Comparison of ENCODE assay signal across 13 cellular contexts in genomic region chr10:51129946-51130554, GRCh38. TPM values are rescaled to one million over a fixed set of nuclear protein-coding genes. Genes with fewer than 3 reads are reported as not detected.
"Had no signal": no experiment of that assay in that cellular context is flagged by ENCODE, and none has a peak within 500 bp of the region (broad histone marks: within the 10 kb centered on the region; RNA-seq: fewer than 3 reads in every experiment).

No MANE protein-coding gene starts in this region.

- ATAC-seq: gastrocnemius medialis; heart right ventricle; mucosa of descending colon; naive thymus-derived CD4-positive, alpha-beta T cell; stimulated activated memory B cell treated with anti-CD40 and anti-IgM and Interleukin-4, amounts not matched to agents 10 μg/mL and 1 μg/mL and 100 μg/mL, for 72 hours; T-helper 17 cell had no signal

- H3K4me3 ChIP-seq: cardiac muscle cell, gastrocnemius medialis, heart right ventricle, mucosa of descending colon had no signal

- H3K27ac ChIP-seq: cardiac muscle cell, gastrocnemius medialis, heart right ventricle, WERI-Rb-1 had no signal

- H3K4me1 ChIP-seq: gastrocnemius medialis, heart right ventricle had no signal

- H3K36me3 ChIP-seq: cardiac muscle cell, gastrocnemius medialis, heart right ventricle, WERI-Rb-1 had no signal

- DNase-seq: activated CD4-positive, alpha-beta T cell treated with anti-CD3 and anti-CD28 coated beads, Interleukin-2, amount 50 U/mL, for 48 hours; activated effector memory CD4-positive, alpha-beta T cell treated with Interleukin-2 at 50 U/mL for 16 hours; activated naive CD4-positive, alpha-beta T cell treated with anti-CD3 and anti-CD28 coated beads, Interleukin-2, amount 50 U/mL, for 16 hours; activated T-cell treated with anti-CD3 and anti-CD28 coated beads, Interleukin-2, amount 50 U/mL, for 24 hours; gastrocnemius medialis; heart right ventricle; mucosa of descending colon; naive thymus-derived CD4-positive, alpha-beta T cell; retina; T-helper 17 cell; WERI-Rb-1 had no signal

- H3K27me3 ChIP-seq: cardiac muscle cell, gastrocnemius medialis, heart right ventricle had no signal

- H3K9me3 ChIP-seq: gastrocnemius medialis had no signal

RNA-seq across cellular contexts. Expression of gene PRKG1, which starts 55.8 kb away (rescaled TPM):
- polyA plus RNA-seq: naive thymus-derived CD4-positive, alpha-beta T cell had no signal
